2 cellular contexts compared by ENCODE assay signal in the genomic region with DNA sequence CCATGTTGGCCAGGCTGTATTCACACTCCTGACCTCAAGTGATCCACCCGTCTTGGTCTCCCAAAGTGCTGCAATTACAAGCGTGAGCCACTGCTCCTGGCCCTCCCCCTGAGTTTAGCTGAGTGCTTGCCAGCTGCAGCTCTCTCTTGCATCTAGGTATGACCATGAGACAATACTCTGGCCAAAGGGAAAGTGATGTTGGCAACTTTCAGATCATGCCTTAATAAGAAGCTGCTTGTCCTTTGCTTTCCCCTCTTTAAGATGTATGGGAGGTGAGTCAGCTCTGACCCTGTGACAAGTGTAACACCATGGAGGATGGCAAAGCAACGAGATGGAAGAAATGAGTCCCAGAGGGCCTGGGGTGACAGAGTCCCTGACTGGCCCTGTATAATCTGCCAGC.
TF ChIP-seq lines count a peak whose summit lies in the region.

No MANE protein-coding gene starts in this region.

TF ChIP-seq in SK-N-SH treated with all-trans-retinoic acid at 6 μM for 48 hours, 23 proteins besides CTCF, POLR2A, EP300 and RAD21 (continued from another document):
- TF ChIP-seq ISL1 (CRISPR knock-in tag; IDR thresholded peaks at IDR 0.05), result no peak
- TF ChIP-seq, protein P1, sequence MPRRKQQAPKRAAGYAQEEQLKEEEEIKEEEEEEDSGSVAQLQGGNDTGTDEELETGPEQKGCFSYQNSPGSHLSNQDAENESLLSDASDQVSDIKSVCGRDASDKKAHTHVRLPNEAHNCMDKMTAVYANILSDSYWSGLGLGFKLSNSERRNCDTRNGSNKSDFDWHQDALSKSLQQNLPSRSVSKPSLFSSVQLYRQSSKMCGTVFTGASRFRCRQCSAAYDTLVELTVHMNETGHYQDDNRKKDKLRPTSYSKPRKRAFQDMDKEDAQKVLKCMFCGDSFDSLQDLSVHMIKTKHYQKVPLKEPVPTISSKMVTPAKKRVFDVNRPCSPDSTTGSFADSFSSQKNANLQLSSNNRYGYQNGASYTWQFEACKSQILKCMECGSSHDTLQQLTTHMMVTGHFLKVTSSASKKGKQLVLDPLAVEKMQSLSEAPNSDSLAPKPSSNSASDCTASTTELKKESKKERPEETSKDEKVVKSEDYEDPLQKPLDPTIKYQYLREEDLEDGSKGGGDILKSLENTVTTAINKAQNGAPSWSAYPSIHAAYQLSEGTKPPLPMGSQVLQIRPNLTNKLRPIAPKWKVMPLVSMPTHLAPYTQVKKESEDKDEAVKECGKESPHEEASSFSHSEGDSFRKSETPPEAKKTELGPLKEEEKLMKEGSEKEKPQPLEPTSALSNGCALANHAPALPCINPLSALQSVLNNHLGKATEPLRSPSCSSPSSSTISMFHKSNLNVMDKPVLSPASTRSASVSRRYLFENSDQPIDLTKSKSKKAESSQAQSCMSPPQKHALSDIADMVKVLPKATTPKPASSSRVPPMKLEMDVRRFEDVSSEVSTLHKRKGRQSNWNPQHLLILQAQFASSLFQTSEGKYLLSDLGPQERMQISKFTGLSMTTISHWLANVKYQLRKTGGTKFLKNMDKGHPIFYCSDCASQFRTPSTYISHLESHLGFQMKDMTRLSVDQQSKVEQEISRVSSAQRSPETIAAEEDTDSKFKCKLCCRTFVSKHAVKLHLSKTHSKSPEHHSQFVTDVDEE (CRISPR knock-in tag; IDR thresholded peaks at IDR 0.05), result no peak
- TF ChIP-seq ZNF8 (CRISPR knock-in tag; IDR thresholded peaks at IDR 0.05), result no peak
- TF ChIP-seq ZNF70 (CRISPR knock-in tag; IDR thresholded peaks at IDR 0.05), result no peak
- TF ChIP-seq, protein P2, sequence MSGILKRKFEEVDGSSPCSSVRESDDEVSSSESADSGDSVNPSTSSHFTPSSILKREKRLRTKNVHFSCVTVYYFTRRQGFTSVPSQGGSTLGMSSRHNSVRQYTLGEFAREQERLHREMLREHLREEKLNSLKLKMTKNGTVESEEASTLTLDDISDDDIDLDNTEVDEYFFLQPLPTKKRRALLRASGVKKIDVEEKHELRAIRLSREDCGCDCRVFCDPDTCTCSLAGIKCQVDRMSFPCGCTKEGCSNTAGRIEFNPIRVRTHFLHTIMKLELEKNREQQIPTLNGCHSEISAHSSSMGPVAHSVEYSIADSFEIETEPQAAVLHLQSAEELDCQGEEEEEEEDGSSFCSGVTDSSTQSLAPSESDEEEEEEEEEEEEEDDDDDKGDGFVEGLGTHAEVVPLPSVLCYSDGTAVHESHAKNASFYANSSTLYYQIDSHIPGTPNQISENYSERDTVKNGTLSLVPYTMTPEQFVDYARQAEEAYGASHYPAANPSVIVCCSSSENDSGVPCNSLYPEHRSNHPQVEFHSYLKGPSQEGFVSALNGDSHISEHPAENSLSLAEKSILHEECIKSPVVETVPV (CRISPR knock-in tag; IDR thresholded peaks at IDR 0.05), result no peak
- TF ChIP-seq CSDC2 (CRISPR knock-in tag; IDR thresholded peaks at IDR 0.05), result no peak
- TF ChIP-seq OSR1 (CRISPR knock-in tag; IDR thresholded peaks at IDR 0.05), result no peak
- TF ChIP-seq, protein P3, sequence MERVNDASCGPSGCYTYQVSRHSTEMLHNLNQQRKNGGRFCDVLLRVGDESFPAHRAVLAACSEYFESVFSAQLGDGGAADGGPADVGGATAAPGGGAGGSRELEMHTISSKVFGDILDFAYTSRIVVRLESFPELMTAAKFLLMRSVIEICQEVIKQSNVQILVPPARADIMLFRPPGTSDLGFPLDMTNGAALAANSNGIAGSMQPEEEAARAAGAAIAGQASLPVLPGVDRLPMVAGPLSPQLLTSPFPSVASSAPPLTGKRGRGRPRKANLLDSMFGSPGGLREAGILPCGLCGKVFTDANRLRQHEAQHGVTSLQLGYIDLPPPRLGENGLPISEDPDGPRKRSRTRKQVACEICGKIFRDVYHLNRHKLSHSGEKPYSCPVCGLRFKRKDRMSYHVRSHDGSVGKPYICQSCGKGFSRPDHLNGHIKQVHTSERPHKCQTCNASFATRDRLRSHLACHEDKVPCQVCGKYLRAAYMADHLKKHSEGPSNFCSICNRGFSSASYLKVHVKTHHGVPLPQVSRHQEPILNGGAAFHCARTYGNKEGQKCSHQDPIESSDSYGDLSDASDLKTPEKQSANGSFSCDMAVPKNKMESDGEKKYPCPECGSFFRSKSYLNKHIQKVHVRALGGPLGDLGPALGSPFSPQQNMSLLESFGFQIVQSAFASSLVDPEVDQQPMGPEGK (CRISPR knock-in tag; IDR thresholded peaks at IDR 0.05; ENCODE audit: borderline replicate concordance), result no peak
- TF ChIP-seq TCF4 (CRISPR knock-in tag; IDR thresholded peaks at IDR 0.05; ENCODE audit: borderline replicate concordance), result no peak

TF ChIP-seq in SK-N-SH, 30 proteins besides CTCF, POLR2A, EP300 and RAD21 (continued from another document):
- TF ChIP-seq MEF2A (IDR thresholded peaks at IDR 0.05; ENCODE audit: borderline replicate concordance, low read depth) (no peak), GATA2 (CRISPR knock-in tag; IDR thresholded peaks at IDR 0.05) (no peak), TAF1 (IDR thresholded peaks at IDR 0.05; ENCODE audit: borderline replicate concordance, low read depth, low read length) (no peak), SMC3 (IDR thresholded peaks at IDR 0.05; ENCODE audit: low read depth, low read length) (no peak), POLR2AphosphoS5 (IDR thresholded peaks at IDR 0.05; ENCODE audit: low read depth, low read length) (no peak), MXI1 (IDR thresholded peaks at IDR 0.05; ENCODE audit: low read depth, low read length) (no peak), FOXJ3 (CRISPR knock-in tag; IDR thresholded peaks at IDR 0.05) (no peak), GABPA (IDR thresholded peaks at IDR 0.05; ENCODE audit: low read depth) (no peak), RFX5 (IDR thresholded peaks at IDR 0.05; ENCODE audit: low read length) (no peak), FOXM1 (IDR thresholded peaks at IDR 0.05; ENCODE audit: low read depth) (no peak), EZH2phosphoT487 (IDR thresholded peaks at IDR 0.05; ENCODE audit: borderline replicate concordance, low read depth) (no peak), NFIC (IDR thresholded peaks at IDR 0.05; ENCODE audit: borderline replicate concordance) (no peak), YY1 (IDR thresholded peaks at IDR 0.05; ENCODE audit: low read depth) (no peak), FOSL2 (IDR thresholded peaks at IDR 0.05; ENCODE audit: borderline replicate concordance, low read depth) (no peak)
- TF ChIP-seq, protein P4, sequence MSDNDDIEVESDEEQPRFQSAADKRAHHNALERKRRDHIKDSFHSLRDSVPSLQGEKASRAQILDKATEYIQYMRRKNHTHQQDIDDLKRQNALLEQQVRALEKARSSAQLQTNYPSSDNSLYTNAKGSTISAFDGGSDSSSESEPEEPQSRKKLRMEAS (IDR thresholded peaks at IDR 0.05; ENCODE audit: low read depth), result no peak
- TF ChIP-seq, protein P5, sequence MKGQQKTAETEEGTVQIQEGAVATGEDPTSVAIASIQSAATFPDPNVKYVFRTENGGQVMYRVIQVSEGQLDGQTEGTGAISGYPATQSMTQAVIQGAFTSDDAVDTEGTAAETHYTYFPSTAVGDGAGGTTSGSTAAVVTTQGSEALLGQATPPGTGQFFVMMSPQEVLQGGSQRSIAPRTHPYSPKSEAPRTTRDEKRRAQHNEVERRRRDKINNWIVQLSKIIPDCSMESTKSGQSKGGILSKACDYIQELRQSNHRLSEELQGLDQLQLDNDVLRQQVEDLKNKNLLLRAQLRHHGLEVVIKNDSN (IDR thresholded peaks at IDR 0.05; ENCODE audit: borderline replicate concordance, low read depth), result no peak
- TF ChIP-seq, protein P6, sequence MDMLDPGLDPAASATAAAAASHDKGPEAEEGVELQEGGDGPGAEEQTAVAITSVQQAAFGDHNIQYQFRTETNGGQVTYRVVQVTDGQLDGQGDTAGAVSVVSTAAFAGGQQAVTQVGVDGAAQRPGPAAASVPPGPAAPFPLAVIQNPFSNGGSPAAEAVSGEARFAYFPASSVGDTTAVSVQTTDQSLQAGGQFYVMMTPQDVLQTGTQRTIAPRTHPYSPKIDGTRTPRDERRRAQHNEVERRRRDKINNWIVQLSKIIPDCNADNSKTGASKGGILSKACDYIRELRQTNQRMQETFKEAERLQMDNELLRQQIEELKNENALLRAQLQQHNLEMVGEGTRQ (IDR thresholded peaks at IDR 0.05; ENCODE audit: borderline replicate concordance, low read depth, low read length), result no peak
- TF ChIP-seq, protein P7, sequence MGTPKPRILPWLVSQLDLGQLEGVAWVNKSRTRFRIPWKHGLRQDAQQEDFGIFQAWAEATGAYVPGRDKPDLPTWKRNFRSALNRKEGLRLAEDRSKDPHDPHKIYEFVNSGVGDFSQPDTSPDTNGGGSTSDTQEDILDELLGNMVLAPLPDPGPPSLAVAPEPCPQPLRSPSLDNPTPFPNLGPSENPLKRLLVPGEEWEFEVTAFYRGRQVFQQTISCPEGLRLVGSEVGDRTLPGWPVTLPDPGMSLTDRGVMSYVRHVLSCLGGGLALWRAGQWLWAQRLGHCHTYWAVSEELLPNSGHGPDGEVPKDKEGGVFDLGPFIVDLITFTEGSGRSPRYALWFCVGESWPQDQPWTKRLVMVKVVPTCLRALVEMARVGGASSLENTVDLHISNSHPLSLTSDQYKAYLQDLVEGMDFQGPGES (IDR thresholded peaks at IDR 0.05; ENCODE audit: low read depth, low read length), result no peak
TF ChIP-seq in SK-N-SH: peak in this region for 0.
